ENCODE assay signal across 21 cellular contexts in the genomic region with DNA sequence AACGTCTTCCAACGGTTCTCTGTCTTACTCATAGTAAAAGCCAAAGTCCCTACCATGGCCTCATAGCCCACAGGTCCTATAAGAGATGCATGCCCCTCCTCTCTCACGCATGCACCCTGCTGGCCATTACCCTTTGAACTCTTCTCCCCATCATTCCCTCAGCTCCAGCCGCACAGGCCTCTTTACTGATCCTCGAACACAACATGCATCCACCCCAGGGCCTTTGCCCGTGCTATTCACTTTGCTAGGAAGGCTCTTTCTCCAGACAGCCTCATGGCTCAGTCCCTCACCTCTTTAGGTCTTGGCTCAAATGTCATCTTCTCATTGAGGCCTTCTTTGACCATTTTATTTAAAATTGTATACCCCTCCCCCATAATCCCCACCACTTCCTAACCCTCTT. TPM values are rescaled to one million over a fixed set of nuclear protein-coding genes. Genes with fewer than 3 reads are reported as not detected.
DNase-seq lines count a peak whose midpoint lies in the region; ATAC-seq and TF ChIP-seq lines count a peak whose summit lies in the region.
"Had no signal": no experiment of that assay in that cellular context is flagged by ENCODE, and none has a peak within 500 bp of the region (broad histone marks: within the 10 kb centered on the region; RNA-seq: fewer than 3 reads in every experiment).

No MANE protein-coding gene starts in this region.

- no peak for TF ChIP-seq CTCF in RWPE2 (IDR thresholded peaks at IDR 0.05; ENCODE audit: poor library complexity, severe bottlenecking)
- TF ChIP-seq CTCF in type B pancreatic cell (conservative IDR thresholded peaks at IDR 0.05), result no peak
- TF ChIP-seq CTCF in spleen (IDR thresholded peaks at IDR 0.05 in 8 of 11, conservative IDR thresholded peaks at IDR 0.05 in 3 of 11), result no peak
- TF ChIP-seq CTCF in activated CD8-positive, alpha-beta T cell treated with anti-CD3 and anti-CD28 coated beads for 36 hours (IDR thresholded peaks at IDR 0.05), result no peak

- H3K27ac ChIP-seq in RWPE2 (ENCODE audit: poor library complexity, severe bottlenecking) (peak overlapping the region; percentile 17), spleen (peak overlapping the region in 2 of 8 donors; percentile 16 to 61)
- H3K27ac ChIP-seq: hepatocyte had no signal

- DNase-seq in activated naive CD8-positive, alpha-beta T cell treated with anti-CD3 and anti-CD28 coated beads, Interleukin-2, amount 50 U/mL, for 24 hours, result no peak
- DNase-seq in RWPE2 (ENCODE audit: low spot score) (no peak), erythroblast (lab: John Stamatoyannopoulos, UW) (no peak), type B pancreatic cell (ENCODE audit: extremely low spot score, unreplicated experiment) (no peak), spleen (no peak)
- DNase-seq in activated CD8-positive, alpha-beta T cell treated with anti-CD3 and anti-CD28 coated beads for 36 hours, result no peak
- DNase-seq: activated CD8-positive, alpha-beta T cell treated with anti-CD3 and anti-CD28 coated beads, Interleukin-2, amount 10 ng/mL, durations not matched to agents 7 days and 5 days; anterior cingulate cortex; COR-L47; HCEC 1CT; NCI-H2029 treated with DMSO at 0.1 percent for 48 hours; SHP77 treated with DMSO at 0.1 percent for 48 hours; T-cell had no signal

- H3K27me3 Mint-ChIP-seq in activated naive CD8-positive, alpha-beta T cell, result no peaks in the 10 kb centered on the region
- H3K27me3 Mint-ChIP-seq in activated naive CD8-positive, alpha-beta T cell treated with anti-CD3 and anti-CD28 coated beads, Interleukin-2, amount 50 U/mL, for 24 hours, result no peaks in the 10 kb centered on the region
- no peaks in the 10 kb centered on the region for H3K27me3 Mint-ChIP-seq in type B pancreatic cell
- H3K27me3 Mint-ChIP-seq in activated CD8-positive, alpha-beta T cell treated with anti-CD3 and anti-CD28 coated beads for 36 hours, result no peaks in the 10 kb centered on the region
- H3K27me3 Mint-ChIP-seq: T-cell had no signal

- intact Hi-C loops in spleen (cut with DNase I; ENCODE audit: low total_unique reads), result no loop called here
- intact Hi-C loops in activated CD8-positive, alpha-beta T cell treated with anti-CD3 and anti-CD28 coated beads for 36 hours (cut with micrococcal nuclease), result no loop called here

- no peak overlapping the region for H3K4me3 Mint-ChIP-seq in activated naive CD8-positive, alpha-beta T cell
- no peak overlapping the region for H3K4me3 Mint-ChIP-seq in activated naive CD8-positive, alpha-beta T cell treated with anti-CD3 and anti-CD28 coated beads, Interleukin-2, amount 50 U/mL, for 24 hours
- no peak overlapping the region for H3K4me3 Mint-ChIP-seq in type B pancreatic cell
- H3K4me3 Mint-ChIP-seq in activated CD8-positive, alpha-beta T cell treated with anti-CD3 and anti-CD28 coated beads for 36 hours, result no peak overlapping the region
- H3K4me3 Mint-ChIP-seq: activated CD8-positive, alpha-beta T cell treated with anti-CD3 and anti-CD28 coated beads, Interleukin-2, amount 10 ng/mL, durations not matched to agents 7 days and 5 days; nephron; T-cell had no signal

- 78 to 88% (median 84%) methylated on average over 6 of the region's 6 CpGs for WGBS in spleen, 5 donors

- H3K9me3 Mint-ChIP-seq in activated naive CD8-positive, alpha-beta T cell (ENCODE audit: low read depth), result no peaks in the 10 kb centered on the region
- no peaks in the 10 kb centered on the region for H3K9me3 Mint-ChIP-seq in activated naive CD8-positive, alpha-beta T cell treated with anti-CD3 and anti-CD28 coated beads, Interleukin-2, amount 50 U/mL, for 24 hours
- no peaks in the 10 kb centered on the region for H3K9me3 Mint-ChIP-seq in type B pancreatic cell
- no peaks in the 10 kb centered on the region for H3K9me3 Mint-ChIP-seq in activated CD8-positive, alpha-beta T cell treated with anti-CD3 and anti-CD28 coated beads for 36 hours
- H3K9me3 Mint-ChIP-seq: nephron, T-cell had no signal

- peaks cover 47% of the 10 kb centered on the region for H3K4me1 Mint-ChIP-seq in activated naive CD8-positive, alpha-beta T cell (ENCODE audit: low read depth)
- peaks cover 43% of the 10 kb centered on the region for H3K4me1 Mint-ChIP-seq in activated naive CD8-positive, alpha-beta T cell treated with anti-CD3 and anti-CD28 coated beads, Interleukin-2, amount 50 U/mL, for 24 hours
- H3K4me1 Mint-ChIP-seq in type B pancreatic cell (ENCODE audit: unreplicated experiment), result peaks cover 34% of the 10 kb centered on the region
- peaks cover 42% of the 10 kb centered on the region for H3K4me1 Mint-ChIP-seq in activated CD8-positive, alpha-beta T cell treated with anti-CD3 and anti-CD28 coated beads for 36 hours (ENCODE audit: low read depth)

- H3K4me1 ChIP-seq in RWPE2 (ENCODE audit: insufficient read depth, poor library complexity, severe bottlenecking), result peaks cover 26% of the 10 kb centered on the region
- peaks cover 34 to 94% (median 67%) of the 10 kb centered on the region in 6 donors for H3K4me1 ChIP-seq in spleen

- TF ChIP-seq POLR2A in erythroblast (IDR thresholded peaks at IDR 0.05; ENCODE audit: low read length) (peak; percentile 18), spleen (IDR thresholded peaks at IDR 0.05) (no peak)

- CTCF ChIA-PET in activated CD8-positive, alpha-beta T cell treated with anti-CD3 and anti-CD28 coated beads for 36 hours (lab: Charles Lee), result no interaction called here

- H3K36me3 ChIP-seq in RWPE2 (ENCODE audit: low read depth) (peaks cover 35% of the 10 kb centered on the region), spleen (peaks cover 0 to 97% (median 23%) of the 10 kb centered on the region in 6 donors)
- H3K36me3 ChIP-seq: prostate gland had no signal

- H3K27me3 ChIP-seq in RWPE2 (ENCODE audit: insufficient read depth, poor library complexity, severe bottlenecking) (no peaks in the 10 kb centered on the region), spleen (replicated peaks in 1 of 7) (no peaks in the 10 kb centered on the region)
- H3K27me3 ChIP-seq: hepatocyte had no signal

- H3K9me3 ChIP-seq in RWPE2 (ENCODE audit: severe bottlenecking), result no peaks in the 10 kb centered on the region
- no peaks in the 10 kb centered on the region for H3K9me3 ChIP-seq in spleen
- H3K9me3 ChIP-seq: prostate gland had no signal

- peak overlapping the region; percentile 17 for H3K27ac Mint-ChIP-seq in activated naive CD8-positive, alpha-beta T cell
- no peak overlapping the region for H3K27ac Mint-ChIP-seq in activated naive CD8-positive, alpha-beta T cell treated with anti-CD3 and anti-CD28 coated beads, Interleukin-2, amount 50 U/mL, for 24 hours
- peak overlapping the region; percentile 82 for H3K27ac Mint-ChIP-seq in type B pancreatic cell
- H3K27ac Mint-ChIP-seq in activated CD8-positive, alpha-beta T cell treated with anti-CD3 and anti-CD28 coated beads for 36 hours, result no peak overlapping the region
- H3K27ac Mint-ChIP-seq: activated CD8-positive, alpha-beta T cell treated with anti-CD3 and anti-CD28 coated beads, Interleukin-2, amount 10 ng/mL, durations not matched to agents 7 days and 5 days had no signal

- peaks cover 6% of the 10 kb centered on the region for H3K36me3 Mint-ChIP-seq in activated naive CD8-positive, alpha-beta T cell
- peaks cover 19% of the 10 kb centered on the region for H3K36me3 Mint-ChIP-seq in activated naive CD8-positive, alpha-beta T cell treated with anti-CD3 and anti-CD28 coated beads, Interleukin-2, amount 50 U/mL, for 24 hours (ENCODE audit: low read depth)
- H3K36me3 Mint-ChIP-seq in type B pancreatic cell, result peaks cover 15% of the 10 kb centered on the region
- H3K36me3 Mint-ChIP-seq in activated CD8-positive, alpha-beta T cell treated with anti-CD3 and anti-CD28 coated beads for 36 hours (ENCODE audit: low read depth), result peaks cover 25% of the 10 kb centered on the region

- ATAC-seq in activated naive CD8-positive, alpha-beta T cell treated with anti-CD3 and anti-CD28 coated beads, Interleukin-2, amount 50 U/mL, for 24 hours, result no peak
- ATAC-seq in RWPE2 (ENCODE audit: low read depth), result no peak
- no peak for ATAC-seq in HG02798 (IDR thresholded peaks at IDR 0.05; ENCODE audit: poor library complexity, unreplicated experiment)
- no peak for ATAC-seq in activated CD8-positive, alpha-beta T cell treated with anti-CD3 and anti-CD28 coated beads for 36 hours
- ATAC-seq: activated CD8-positive, alpha-beta T cell treated with anti-CD3 and anti-CD28 coated beads, Interleukin-2, amount 10 ng/mL, durations not matched to agents 7 days and 5 days; T-cell had no signal

- POLR2A ChIA-PET in activated CD8-positive, alpha-beta T cell treated with anti-CD3 and anti-CD28 coated beads for 36 hours (lab: Charles Lee), result no interaction called here

- no peak overlapping the region for H3K4me3 ChIP-seq in RWPE2 (ENCODE audit: severe bottlenecking)
- no peak overlapping the region for H3K4me3 ChIP-seq in spleen
- H3K4me3 ChIP-seq: hepatocyte, lung, prostate gland had no signal

RNA-seq across cellular contexts. Expression of a gene that starts 7.5 kb away (rescaled TPM):
- 60.9 and 73.3 TPM in 2 replicates for total RNA-seq in type B pancreatic cell (ENCODE audit: low replicate concordance)
- total RNA-seq in spleen, result 100 to 1,000 TPM in 6 of 7 donors, 10 to 100 TPM in 1; 92.6 to 150 (median 130) TPM
- polyA plus RNA-seq in spleen, result 10 to 100 TPM; 43.3 to 69.6 (median 56.0) TPM
- 10 to 100 TPM; 57.5 to 59.0 TPM for total RNA-seq in activated CD8-positive, alpha-beta T cell treated with anti-CD3 and anti-CD28 coated beads for 36 hours

RNA-seq across cellular contexts. Expression of a gene that starts 57.5 kb away (rescaled TPM):
- total RNA-seq in type B pancreatic cell (ENCODE audit: low replicate concordance) (not detected in 2 replicates), spleen (1 to 10 TPM in 2 of 7 donors, not detected in 5; 1.1 to 1.4 TPM)
- polyA plus RNA-seq in spleen, result under 1 TPM; 0.03 to 0.11 (median 0.06) TPM
- total RNA-seq in activated CD8-positive, alpha-beta T cell treated with anti-CD3 and anti-CD28 coated beads for 36 hours, result not detected
- total RNA-seq: activated CD8-positive, alpha-beta T cell treated with anti-CD3 and anti-CD28 coated beads, Interleukin-2, amount 10 ng/mL, durations not matched to agents 7 days and 5 days; cerebellum; hepatocyte; lung; NCI-H460 had no signal
- polyA plus RNA-seq: hepatocyte, lung had no signal

Comparison
In these comparisons a context has a peak if more than half of its experiments do, and no peak if none do; other contexts are left out.
1. H3K27ac Mint-ChIP-seq: peak in activated naive CD8-positive, alpha-beta T cell (single experiment) and type B pancreatic cell (single experiment); none in activated naive CD8-positive, alpha-beta T cell treated with anti-CD3 and anti-CD28 coated beads, Interleukin-2, amount 50 U/mL, for 24 hours (single experiment) and activated CD8-positive, alpha-beta T cell treated with anti-CD3 and anti-CD28 coated beads for 36 hours (single experiment).